30 cellular contexts compared by ENCODE assay signal in genomic region chr10:44154956-44155355, GRCh38.
"Had no signal": no experiment of that assay in that cellular context is flagged by ENCODE, and none has a peak within 500 bp of the region (broad histone marks: within the 10 kb centered on the region; RNA-seq: fewer than 3 reads in every experiment).

No MANE protein-coding gene starts in this region.

- H3K27me3 ChIP-seq: body of pancreas, breast epithelium, Peyer's patch had no signal

- H3K27ac ChIP-seq: body of pancreas, breast epithelium, KMS-11, Peyer's patch had no signal

- DNase-seq: activated CD4-positive, alpha-beta T cell treated with anti-CD3 and anti-CD28 coated beads for 36 hours; activated CD4-positive, alpha-beta T cell treated with anti-CD3 and anti-CD28 coated beads, Interleukin-2, amount 10 ng/mL, durations not matched to agents 7 days and 5 days; activated CD4-positive, alpha-beta T cell treated with anti-CD3 and anti-CD28 coated beads, Interleukin-2, amount 50 U/mL, for 48 hours; activated CD8-positive, alpha-beta T cell treated with anti-CD3 and anti-CD28 coated beads, Interleukin-2, amount 10 ng/mL, durations not matched to agents 7 days and 5 days; activated gamma-delta T cell; activated naive CD4-positive, alpha-beta T cell treated with Interleukin-2 at 50 U/mL for 16 hours; activated naive CD8-positive, alpha-beta T cell treated with anti-CD3 and anti-CD28 coated beads, Interleukin-2, amount 10 ng/mL, durations not matched to agents 7 days and 5 days; activated T-cell treated with anti-CD3 and anti-CD28 coated beads, Interleukin-2, amount 50 U/mL, for 24 hours; body of pancreas; NCI-H1092 treated with DMSO at 0.1 percent for 48 hours; NCI-H1417; NCI-H146; NCI-H187; NCI-H2029 treated with DMSO at 0.1 percent for 48 hours; NCI-H2107; NCI-H2171; NCI-H510A; NCI-H526; NCI-H748 treated with DMSO at 0.1 percent for 48 hours; NK-92 treated with Interleukin-12 subunit alpha and Interleukin-12 subunit beta, amount 100 ng/mL, for 24 hours; PC-3; Peyer's patch; RPMI8226; SW 1271; T-helper 1 cell; T-helper 2 cell had no signal

- H3K4me3 ChIP-seq: body of pancreas, breast epithelium, Peyer's patch had no signal

- H3K9me3 ChIP-seq: body of pancreas had no signal

- ATAC-seq: activated CD4-positive, alpha-beta T cell treated with anti-CD3 and anti-CD28 coated beads for 36 hours; activated CD4-positive, CD25-positive, alpha-beta regulatory T cell treated with anti-CD3 and anti-CD28 coated beads, Interleukin-2, amount 50 U/mL, for 24 hours; activated CD8-positive, alpha-beta T cell treated with anti-CD3 and anti-CD28 coated beads, Interleukin-2, amount 10 ng/mL, durations not matched to agents 7 days and 5 days; body of pancreas; PC-3; WTC11 had no signal

- H3K36me3 ChIP-seq: breast epithelium, Peyer's patch had no signal

- H3K4me1 ChIP-seq: body of pancreas, breast epithelium, Peyer's patch had no signal
